11 cellular contexts compared by ENCODE assay signal in the genomic region with DNA sequence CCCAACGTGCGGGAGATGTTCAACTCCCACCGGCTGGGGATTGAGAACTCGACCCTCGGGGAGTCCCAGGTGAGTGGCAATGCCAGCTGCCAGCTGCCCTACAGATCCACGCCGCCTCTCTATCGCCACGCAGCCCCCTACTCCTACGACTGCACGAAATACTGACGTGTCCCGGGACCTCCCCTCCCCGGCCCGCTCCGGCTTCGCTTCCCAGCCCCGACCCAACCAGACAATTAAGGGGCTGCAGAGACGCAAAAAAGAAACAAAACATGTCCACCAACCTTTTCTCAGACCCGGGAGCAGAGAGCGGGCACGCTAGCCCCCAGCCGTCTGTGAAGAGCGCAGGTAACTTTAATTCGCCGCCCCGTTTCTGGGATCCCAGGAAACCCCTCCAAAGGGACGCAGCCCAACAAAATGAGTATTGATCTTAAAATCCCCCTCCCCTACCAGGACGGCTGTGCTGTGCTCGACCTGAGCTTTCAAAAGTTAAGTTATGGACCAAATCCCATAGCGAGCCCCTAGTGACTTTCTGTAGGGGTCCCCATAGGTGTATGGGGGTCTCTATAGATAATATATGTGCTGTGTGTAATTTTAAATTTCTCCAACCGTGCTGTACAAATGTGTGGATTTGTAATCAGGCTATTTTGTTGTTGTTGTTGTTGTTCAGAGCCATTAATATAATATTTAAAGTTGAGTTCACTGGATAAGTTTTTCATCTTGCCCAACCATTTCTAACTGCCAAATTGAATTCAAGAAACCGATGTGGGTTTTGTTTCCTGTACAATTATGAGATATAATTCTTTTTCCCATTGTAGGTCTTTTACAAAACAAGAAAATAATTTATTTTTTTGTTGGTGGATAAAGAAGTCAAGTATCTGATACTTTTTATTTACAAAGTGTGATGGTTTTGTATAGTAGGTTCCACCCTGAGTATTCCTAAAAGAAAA. TPM values are rescaled to one million over a fixed set of nuclear protein-coding genes. Genes with fewer than 3 reads are reported as not detected.
DNase-seq lines count a peak whose midpoint lies in the region; ATAC-seq, FAIRE-seq and TF ChIP-seq lines count a peak whose summit lies in the region.
"Had no signal": no experiment of that assay in that cellular context is flagged by ENCODE, and none has a peak within 500 bp of the region (broad histone marks: within the 10 kb centered on the region; RNA-seq: fewer than 3 reads in every experiment).

No MANE protein-coding gene starts in this region.

- H2BK12ac ChIP-seq in H9 (ENCODE audit: insufficient read length, low read depth, low read length): no peak overlapping the region

- H3K9me2 ChIP-seq in hepatocyte (replicated peaks; ENCODE audit: insufficient read depth): no peaks in the 10 kb centered on the region

- no peak for ATAC-seq in left lung
- ATAC-seq in GM19351 (IDR thresholded peaks at IDR 0.05; ENCODE audit: unreplicated experiment): no peak

- no peak overlapping the region for H3K23ac ChIP-seq in H9 (ENCODE audit: insufficient read length, low read depth, low read length)

- H4K8ac ChIP-seq in H9 (replicated peaks; ENCODE audit: insufficient read length, low read depth, low read length): no peak overlapping the region

- H4K5ac ChIP-seq in H9 (ENCODE audit: insufficient read length, low read depth, low read length): no peak overlapping the region

- no peak overlapping the region for H2AK5ac ChIP-seq in H9 (ENCODE audit: insufficient read length, low read length)

- no peak overlapping the region for H2BK120ac ChIP-seq in H9 (ENCODE audit: low read depth, low read length, poor library complexity, severe bottlenecking)

- intact Hi-C loops in left lung (cut with DNase I): no loop called here

- H3K27me3 ChIP-seq in H9 (ENCODE audit: insufficient read depth, low read length) (peaks cover 87% of the 10 kb centered on the region), astrocyte (ENCODE audit: insufficient read depth, low read length) (no peaks in the 10 kb centered on the region), hepatocyte (peaks cover 87% of the 10 kb centered on the region), left lung (peaks cover 72 to 100% of the 10 kb centered on the region in 2 donors)

- H3K4me1 Mint-ChIP-seq in H9: peaks cover 35 to 45% of the 10 kb centered on the region in 2 experiments
- H3K4me1 Mint-ChIP-seq in astrocyte (ENCODE audit: low read depth, unreplicated experiment): peaks cover 24% of the 10 kb centered on the region
- peaks cover 7% of the 10 kb centered on the region for H3K4me1 Mint-ChIP-seq in glutamatergic neuron (ENCODE audit: low read depth, unreplicated experiment)

- no peak overlapping the region for H3K56ac ChIP-seq in H9 (ENCODE audit: insufficient read length, low read depth, low read length)

- no peaks in the 10 kb centered on the region for H3K79me2 ChIP-seq in H9 (ENCODE audit: insufficient read depth, low read length)
- peaks cover 92% of the 10 kb centered on the region for H3K79me2 ChIP-seq in astrocyte (ENCODE audit: insufficient read depth, low read length)
- no peaks in the 10 kb centered on the region for H3K79me2 ChIP-seq in hepatocyte

- no peak overlapping the region for H2BK5ac ChIP-seq in H9 (ENCODE audit: insufficient read length, low read length)

- DNase-seq in H9: peak; percentile 31
- no peak for DNase-seq in astrocyte (ENCODE audit: low read depth)
- no peak for DNase-seq in hepatocyte (ENCODE audit: low spot score)
- no peak for DNase-seq in skeletal muscle cell (ENCODE audit: low read depth)
- no peak for DNase-seq in D721Med (ENCODE audit: insufficient read length, low spot score)
- no peak for DNase-seq in left lung
- DNase-seq in glutamatergic neuron: no peak
- DNase-seq: activated gamma-delta T cell, NCI-H526 treated with DMSO at 0.1 percent for 48 hours had no signal

- no peaks in the 10 kb centered on the region for H3K9me3 ChIP-seq in H9 (ENCODE audit: control insufficient read depth, low read depth, low read length)
- no peaks in the 10 kb centered on the region for H3K9me3 ChIP-seq in astrocyte (ENCODE audit: insufficient read depth, low read depth, low read length)
- H3K9me3 ChIP-seq in hepatocyte (ENCODE audit: low read depth): no peaks in the 10 kb centered on the region
- H3K9me3 ChIP-seq in left lung: no peaks in the 10 kb centered on the region

- H3K4me3 Mint-ChIP-seq in H9: peak overlapping the region; percentile 25 to 63; a peak in 4 of 5 replicates
- peak overlapping the region; percentile 90 for H3K4me3 Mint-ChIP-seq in astrocyte (ENCODE audit: unreplicated experiment)
- no peak overlapping the region for H3K4me3 Mint-ChIP-seq in glutamatergic neuron (ENCODE audit: unreplicated experiment)

- no peak overlapping the region for H2BK20ac ChIP-seq in H9 (ENCODE audit: low read depth, low read length, poor library complexity, severe bottlenecking)

- H3K27me3 Mint-ChIP-seq in H9 (ENCODE audit: low read depth): peaks cover 93% of the 10 kb centered on the region
- peaks cover 48% of the 10 kb centered on the region for H3K27me3 Mint-ChIP-seq in astrocyte (ENCODE audit: low read depth, unreplicated experiment)
- H3K27me3 Mint-ChIP-seq in glutamatergic neuron (ENCODE audit: unreplicated experiment): peaks cover 31% of the 10 kb centered on the region

- H3K4ac ChIP-seq in H9 (ENCODE audit: low read depth, low read length): no peak overlapping the region

- no peak overlapping the region for H4K91ac ChIP-seq in H9 (ENCODE audit: insufficient read length, low read depth, low read length)

- H3K14ac ChIP-seq in H9 (ENCODE audit: insufficient read depth, low read length): no peak overlapping the region

- FAIRE-seq in astrocyte (lab: Jason Lieb, UNC) (no peak), D721Med (lab: Jason Lieb, UNC) (no peak)

- H3K27ac Mint-ChIP-seq in H9: no peak overlapping the region
- H3K27ac Mint-ChIP-seq in astrocyte (ENCODE audit: unreplicated experiment): peak overlapping the region; percentile 84
- H3K27ac Mint-ChIP-seq in glutamatergic neuron (ENCODE audit: unreplicated experiment): no peak overlapping the region

- no peak overlapping the region for H3K18ac ChIP-seq in H9 (ENCODE audit: insufficient read length, low read depth, low read length)

- H3K4me2 ChIP-seq in H9 (ENCODE audit: insufficient read depth, insufficient read length, low read length) (no peak overlapping the region), astrocyte (ENCODE audit: low read length) (peak overlapping the region; percentile 86), hepatocyte (peak overlapping the region; percentile 16)

- H3K27ac ChIP-seq in H9 (ENCODE audit: insufficient read length, low read depth, low read length) (no peak overlapping the region), astrocyte (ENCODE audit: low read depth, low read length) (peak overlapping the region; percentile 94), hepatocyte (no peak overlapping the region), left lung (no peak overlapping the region)

- H3K4me1 ChIP-seq in H9 (ENCODE audit: insufficient read depth, low read length) (peaks cover 11% of the 10 kb centered on the region; the same call in 1 of the 2 replicates), astrocyte (ENCODE audit: insufficient read depth, low read length) (peaks cover 39% of the 10 kb centered on the region), hepatocyte (ENCODE audit: insufficient read depth) (peaks cover 4% of the 10 kb centered on the region), left lung (peaks cover 0 to 24% of the 10 kb centered on the region in 2 donors)

- H2AFZ ChIP-seq in H9 (ENCODE audit: low read length) (no peak overlapping the region), astrocyte (ENCODE audit: low read depth, low read length) (no peak overlapping the region), hepatocyte (no peak overlapping the region)

- no peak overlapping the region for H3K9ac ChIP-seq in H9 (ENCODE audit: extremely low read depth, insufficient read length, low read length)
- H3K9ac ChIP-seq in astrocyte (ENCODE audit: low read length): peak overlapping the region; percentile 99

- H3K23me2 ChIP-seq in H9 (ENCODE audit: insufficient read length, low read depth, low read length, poor library complexity, severe bottlenecking): peaks cover 13% of the 10 kb centered on the region

- H3K79me1 ChIP-seq in H9 (ENCODE audit: insufficient read depth, low read depth, low read length, poor library complexity, severe bottlenecking): no peaks in the 10 kb centered on the region

- H4K20me1 ChIP-seq in H9 (ENCODE audit: control insufficient read depth, insufficient read depth, insufficient read length): no peaks in the 10 kb centered on the region
- H4K20me1 ChIP-seq in astrocyte (ENCODE audit: insufficient read depth, low read length): peaks cover 56% of the 10 kb centered on the region
- H4K20me1 ChIP-seq in hepatocyte (ENCODE audit: insufficient read depth, poor library complexity, severe bottlenecking): no peaks in the 10 kb centered on the region

- H3K36me3 ChIP-seq in astrocyte (ENCODE audit: insufficient read depth, low read length) (peaks cover 11% of the 10 kb centered on the region), hepatocyte (replicated peaks; ENCODE audit: insufficient read depth, low read depth) (no peaks in the 10 kb centered on the region), left lung (no peaks in the 10 kb centered on the region)

- peaks cover 2 to 3% of the 10 kb centered on the region in 2 experiments; a peak in 2 of 5 replicates for H3K9me3 Mint-ChIP-seq in H9
- H3K9me3 Mint-ChIP-seq in astrocyte (ENCODE audit: unreplicated experiment): no peaks in the 10 kb centered on the region
- peaks cover 6% of the 10 kb centered on the region for H3K9me3 Mint-ChIP-seq in glutamatergic neuron (ENCODE audit: unreplicated experiment)

- no CpG with 5 or more reads among the region's 33 CpGs for WGBS in H9 (ENCODE audit: extremely low coverage, insufficient read length, low lambda C conversion rate)
- WGBS in hepatocyte (ENCODE audit: low lambda C conversion rate, missing lambda C conversion rate): 9% methylated on average over 27 of the region's 33 CpGs

- no peak for TF ChIP-seq CTCF in H9 (conservative IDR thresholded peaks at IDR 0.05)
- no peak for TF ChIP-seq CTCF in astrocyte (IDR thresholded peaks at IDR 0.05; ENCODE audit: insufficient read depth, low read depth, low read length)
- TF ChIP-seq CTCF in hepatocyte (IDR thresholded peaks at IDR 0.05; ENCODE audit: poor library complexity): no peak
- no peak for TF ChIP-seq CTCF in D721Med (IDR thresholded peaks at IDR 0.05; ENCODE audit: insufficient read depth, missing control alignments)
- no peak for TF ChIP-seq CTCF in left lung (IDR thresholded peaks at IDR 0.05)
- TF ChIP-seq CTCF in glutamatergic neuron (IDR thresholded peaks at IDR 0.05; ENCODE audit: partially characterized antibody, unreplicated experiment): no peak

- H3K36me3 Mint-ChIP-seq in H9 (ENCODE audit: insufficient read depth in 1 of 3, low read depth in 3 of 3) (no peaks in the 10 kb centered on the region; a peak in 1 of 7 replicates), astrocyte (ENCODE audit: low read depth, unreplicated experiment) (peaks cover 14% of the 10 kb centered on the region), glutamatergic neuron (ENCODE audit: unreplicated experiment) (no peaks in the 10 kb centered on the region)

- H3T11ph ChIP-seq in H9 (ENCODE audit: low read length): no peak overlapping the region

- H3K4me3 ChIP-seq in astrocyte (ENCODE audit: insufficient read depth, low read depth, low read length) (peak overlapping the region; percentile 97), hepatocyte (no peak overlapping the region), skeletal muscle cell (ENCODE audit: low read depth, low read length) (peak overlapping the region; percentile 87), left lung (no peak overlapping the region)

- no peak overlapping the region for H2BK15ac ChIP-seq in H9 (ENCODE audit: low read depth, low read length)

RNA-seq across cellular contexts. Expression of a gene that starts 2.3 kb away (rescaled TPM):
- 0.07 TPM in 1 of 2 replicates, not detected in the other for total RNA-seq in H9 (2021)
- total RNA-seq in astrocyte: 15.8 and 15.9 TPM in 2 replicates
- total RNA-seq in hepatocyte: 0.36 TPM in 1 of 2 replicates, not detected in the other
- polyA plus RNA-seq in hepatocyte: 0.30 and 0.96 TPM in 2 replicates
- 1 to 10 TPM in 1 of 2 donors, under 1 TPM in 1; 0.41 to 2.0 TPM for total RNA-seq in left lung
- not detected for total RNA-seq in glutamatergic neuron (ENCODE audit: unreplicated experiment)

RNA-seq across cellular contexts. Expression of a gene that starts 9.4 kb away (rescaled TPM):
- total RNA-seq in H9 (2021) (0.09 and 0.18 TPM in 2 replicates), astrocyte (6.1 and 8.1 TPM in 2 replicates), hepatocyte (2.0 and 3.1 TPM in 2 replicates), left lung (under 1 TPM; 0.99 TPM), glutamatergic neuron (ENCODE audit: unreplicated experiment) (not detected)
- polyA plus RNA-seq in hepatocyte: 0.51 and 1.3 TPM in 2 replicates

RNA-seq across cellular contexts. Expression of a gene that starts 13.9 kb away (rescaled TPM):
- total RNA-seq in H9 (2021) (3.4 and 4.7 TPM in 2 replicates), astrocyte (15.6 and 16.5 TPM in 2 replicates), hepatocyte (8.1 and 21.5 TPM in 2 replicates), left lung (10 to 100 TPM; 19.7 to 20.2 TPM), glutamatergic neuron (ENCODE audit: unreplicated experiment) (27.7 TPM)
- polyA plus RNA-seq in hepatocyte: 11.5 and 15.3 TPM in 2 replicates

RNA-seq across cellular contexts. Expression of a gene that starts 58.6 kb away (rescaled TPM):
- not detected in 2 replicates for total RNA-seq in H9 (2021)
- 0.07 TPM in 1 of 2 replicates, not detected in the other for total RNA-seq in astrocyte
- 23.7 and 26.8 TPM in 2 replicates for total RNA-seq in hepatocyte
- polyA plus RNA-seq in hepatocyte: 30.0 and 37.4 TPM in 2 replicates
- total RNA-seq in left lung: 10 to 100 TPM; 21.7 to 30.3 TPM
- total RNA-seq in glutamatergic neuron (ENCODE audit: unreplicated experiment): not detected
- total RNA-seq: renal cortical epithelial cell had no signal

Comparison
In these comparisons a context has a peak if more than half of its experiments do, and no peak if none do; other contexts are left out.
1. H3K4me3 ChIP-seq: peak in astrocyte (single experiment) and skeletal muscle cell (single experiment); none in hepatocyte (single experiment) and left lung (0 of 2).